In genomic region chr12:121803861-121804416, GRCh38 we compare ENCODE assay signal across 8 cellular contexts. TPM values are rescaled to one million over a fixed set of nuclear protein-coding genes. Genes with fewer than 3 reads are reported as not detected.
DNase-seq lines count a peak whose midpoint lies in the region; ATAC-seq, FAIRE-seq and TF ChIP-seq lines count a peak whose summit lies in the region.

Gene SETD1B (plus strand): TSS chr12:121804009. CDS start chr12:121804738, 729 bp downstream.

- peak within 1 kb of the TSS; percentile 99 for H3K27ac ChIP-seq in RWPE1
- H3K27ac ChIP-seq in astrocyte (ENCODE audit: low read depth, low read length): peak within 1 kb of the TSS; percentile 99
- H3K27ac ChIP-seq in hepatocyte: peak within 1 kb of the TSS; percentile 100

- peaks cover 11% of the 10 kb centered on the region for H3K4me1 Mint-ChIP-seq in astrocyte (ENCODE audit: low read depth, unreplicated experiment)

- H3K9me3 ChIP-seq in astrocyte (ENCODE audit: insufficient read depth, low read depth, low read length) (no peaks in the 10 kb centered on the region), hepatocyte (ENCODE audit: low read depth) (no peaks in the 10 kb centered on the region)

- ATAC-seq in GM18870 (IDR thresholded peaks at IDR 0.05; ENCODE audit: unreplicated experiment): no peak

- DNase-seq in C1 segment of cervical spinal cord (lab: John Stamatoyannopoulos, UW): peak in 10 of 14 donors; percentile 26 to 78 (median 62)
- DNase-seq in HCEC 1CT: peak; percentile 78
- no peak for DNase-seq in RWPE1 (ENCODE audit: low spot score)
- DNase-seq in astrocyte (ENCODE audit: low read depth): peak; percentile 47
- peak; percentile 69 for DNase-seq in hepatocyte (ENCODE audit: low spot score)
- peak; percentile 76 for DNase-seq in putamen (ENCODE audit: low spot score)
- no peak for DNase-seq in NCI-H187 treated with DMSO at 0.1 percent for 48 hours (lab: John Stamatoyannopoulos, UW)

- no peaks in the 10 kb centered on the region for H3K27me3 ChIP-seq in astrocyte (ENCODE audit: insufficient read depth, low read length)
- H3K27me3 ChIP-seq in hepatocyte: no peaks in the 10 kb centered on the region

- H3K27ac Mint-ChIP-seq in astrocyte (ENCODE audit: unreplicated experiment): peak within 1 kb of the TSS; percentile 98

- H3K79me2 ChIP-seq in astrocyte (ENCODE audit: insufficient read depth, low read length): peaks cover 72% of the 10 kb centered on the region
- H3K79me2 ChIP-seq in hepatocyte: peaks cover 75% of the 10 kb centered on the region

- H4K20me1 ChIP-seq in astrocyte (ENCODE audit: insufficient read depth, low read length) (peaks cover 37% of the 10 kb centered on the region), hepatocyte (ENCODE audit: insufficient read depth, poor library complexity, severe bottlenecking) (peaks cover 8% of the 10 kb centered on the region)

- TF ChIP-seq CTCF in RWPE1 (conservative IDR thresholded peaks at IDR 0.05; ENCODE audit: low read depth): no peak
- TF ChIP-seq CTCF in astrocyte (IDR thresholded peaks at IDR 0.05; ENCODE audit: insufficient read depth, low read depth, low read length): no peak
- no peak for TF ChIP-seq CTCF in hepatocyte (IDR thresholded peaks at IDR 0.05; ENCODE audit: poor library complexity)

- H3K4me2 ChIP-seq in astrocyte (ENCODE audit: low read length) (peak within 1 kb of the TSS; percentile 91), hepatocyte (peak within 1 kb of the TSS; percentile 97)

- H3K9ac ChIP-seq in astrocyte (ENCODE audit: low read length): peak within 1 kb of the TSS; percentile 100

- H2AFZ ChIP-seq in astrocyte (ENCODE audit: low read depth, low read length) (peak within 1 kb of the TSS; percentile 48), hepatocyte (peak within 1 kb of the TSS; percentile 15)

- no peaks in the 10 kb centered on the region for H3K27me3 Mint-ChIP-seq in astrocyte (ENCODE audit: low read depth, unreplicated experiment)

- CTCF ChIA-PET in RWPE1 (lab: Yijun Ruan, JAX): interaction anchor here (0.7 to 3.9 kb wide), 3 partner anchors 8 to 22 kb away, joined by 3 to 22 read pairs (median 17); partner anchors contain the start of gene RHOF

- no CpG with 5 or more reads among the region's 74 CpGs for WGBS in hepatocyte (ENCODE audit: low lambda C conversion rate, missing lambda C conversion rate)

- H3K36me3 ChIP-seq in astrocyte (ENCODE audit: insufficient read depth, low read length) (peaks cover 12% of the 10 kb centered on the region), hepatocyte (replicated peaks; ENCODE audit: insufficient read depth, low read depth) (no peaks in the 10 kb centered on the region)

- no peak for FAIRE-seq in astrocyte (lab: Jason Lieb, UNC)

- H3K4me3 Mint-ChIP-seq in astrocyte (ENCODE audit: unreplicated experiment): peak within 1 kb of the TSS; percentile 95

- H3K4me3 ChIP-seq in astrocyte (ENCODE audit: insufficient read depth, low read depth, low read length): peak within 1 kb of the TSS; percentile 68
- peak within 1 kb of the TSS; percentile 76 for H3K4me3 ChIP-seq in hepatocyte

- no peaks in the 10 kb centered on the region for H3K9me2 ChIP-seq in hepatocyte (replicated peaks; ENCODE audit: insufficient read depth)

- H3K4me1 ChIP-seq in astrocyte (ENCODE audit: insufficient read depth, low read length) (peaks cover 44% of the 10 kb centered on the region), hepatocyte (ENCODE audit: insufficient read depth) (peaks cover 26% of the 10 kb centered on the region)

- no peaks in the 10 kb centered on the region for H3K9me3 Mint-ChIP-seq in astrocyte (ENCODE audit: unreplicated experiment)

- peaks cover 1% of the 10 kb centered on the region for H3K36me3 Mint-ChIP-seq in astrocyte (ENCODE audit: low read depth, unreplicated experiment)

- POLR2A ChIA-PET in RWPE1 (lab: Yijun Ruan, JAX; ENCODE audit: low non-redundant PET): interaction anchor here (0.7 to 1.0 kb wide), 2 partner anchors 10 to 48 kb away, joined by 3 read pairs; no protein-coding TSS in a partner anchor

RNA-seq across cellular contexts. Expression of gene SETD1B, which starts in this region (rescaled TPM):
- total RNA-seq in astrocyte (20.9 and 24.0 TPM in 2 replicates), hepatocyte (2.7 and 3.8 TPM in 2 replicates)
- polyA plus RNA-seq in hepatocyte: 2.5 and 2.7 TPM in 2 replicates

Comparison
In these comparisons a context has a peak if more than half of its experiments do, and no peak if none do; other contexts are left out.
1. DNase-seq: peak in C1 segment of cervical spinal cord (10 of 14), HCEC 1CT (single experiment), astrocyte (single experiment), hepatocyte (single experiment) and putamen (single experiment); none in RWPE1 (single experiment) and NCI-H187 treated with DMSO at 0.1 percent for 48 hours (single experiment).
2. Peak in every context shown above with its lines, with median percentiles within 50 percentile points of each other: H3K27ac ChIP-seq.